In genomic region chr3:48184299-48184698, GRCh38 we compare ENCODE assay signal across 39 cellular contexts. TPM values are rescaled to one million over a fixed set of nuclear protein-coding genes. Genes with fewer than 3 reads are reported as not detected.
"Had no signal": no experiment of that assay in that cellular context is flagged by ENCODE, and none has a peak within 500 bp of the region (broad histone marks: within the 10 kb centered on the region; RNA-seq: fewer than 3 reads in every experiment).

No MANE protein-coding gene starts in this region.

- H3K9me3 Mint-ChIP-seq: activated B cell treated with CpG ODN at 0.5 μM for 24 hours; activated CD4-positive, alpha-beta memory T cell treated with anti-CD3 and anti-CD28 coated beads for 36 hours; activated naive CD4-positive, alpha-beta T cell treated with anti-CD3 and anti-CD28 coated beads, Interleukin-2, amount 50 U/mL, for 24 hours; activated naive CD8-positive, alpha-beta T cell treated with anti-CD3 and anti-CD28 coated beads, Interleukin-2, amount 10 ng/mL, durations not matched to agents 7 days and 5 days; activated T-cell treated with anti-CD3 and anti-CD28 coated beads, Interleukin-2, amount 50 U/mL, for 72 hours; activated T-helper 17 cell treated with anti-CD3 and anti-CD28 coated beads, Interleukin-2, amount 50 U/mL, for 72 hours had no signal

- H3K36me3 ChIP-seq: breast epithelium had no signal

- H3K9ac ChIP-seq: KMS-11 had no signal

- ATAC-seq: activated T-cell treated with anti-CD3 and anti-CD28 coated beads, Interleukin-2, amount 50 U/mL, for 72 hours; activated T-helper 17 cell treated with anti-CD3 and anti-CD28 coated beads, Interleukin-2, amount 50 U/mL, for 72 hours; PC-3 had no signal

- H3K4me3 ChIP-seq: ascending aorta, breast epithelium, Peyer's patch had no signal

- H3K9me3 ChIP-seq: ascending aorta, breast epithelium, Peyer's patch had no signal

- DNase-seq: activated B cell treated with CpG ODN at 0.5 μM for 24 hours; activated CD4-positive, alpha-beta memory T cell treated with anti-CD3 and anti-CD28 coated beads for 36 hours; activated CD4-positive, alpha-beta T cell treated with anti-CD3 and anti-CD28 coated beads for 4 hours; activated CD4-positive, alpha-beta T cell treated with anti-CD3 and anti-CD28 coated beads, Interleukin-2, amount 50 U/mL, for 1 hour; activated CD4-positive, CD25-positive, alpha-beta regulatory T cell treated with anti-CD3 and anti-CD28 coated beads, Interleukin-2, amount 50 U/mL, for 72 hours; activated gamma-delta T cell; activated naive CD4-positive, alpha-beta T cell treated with Interleukin-2 at 50 U/mL for 16 hours; activated naive CD8-positive, alpha-beta T cell treated with anti-CD3 and anti-CD28 coated beads, Interleukin-2, amount 10 ng/mL, durations not matched to agents 7 days and 5 days; activated T-cell treated with anti-CD3 and anti-CD28 coated beads, Interleukin-2, amount 50 U/mL, for 1 hour; activated T-cell treated with anti-CD3 and anti-CD28 coated beads, Interleukin-2, amount 50 U/mL, for 72 hours; amygdala; caudate nucleus; cerebellar nuclear complex; NCI-H1105; NCI-H1417 treated with DMSO at 0.1 percent for 48 hours; NCI-H187 treated with DMSO at 0.1 percent for 48 hours; NCI-H2081 treated with DMSO at 0.1 percent for 48 hours; NCI-H226; NCI-H446 treated with DMSO at 0.1 percent for 48 hours; NCI-H524; NCI-H69; NK-92 treated with Interleukin-12 subunit alpha and Interleukin-12 subunit beta, amount 100 ng/mL, for 24 hours; PC-3; Peyer's patch; RPMI8226; SHP77 treated with DMSO at 0.1 percent for 48 hours; SW 1271; T-helper 1 cell; T-helper 2 cell; T-helper 9 cell had no signal

- H3K27me3 Mint-ChIP-seq: activated naive CD8-positive, alpha-beta T cell treated with anti-CD3 and anti-CD28 coated beads, Interleukin-2, amount 10 ng/mL, durations not matched to agents 7 days and 5 days had no signal

- H3K27ac ChIP-seq: ascending aorta, breast epithelium, KMS-11, Peyer's patch had no signal

- H3K4me3 Mint-ChIP-seq: activated B cell treated with CpG ODN at 0.5 μM for 24 hours; activated CD4-positive, alpha-beta memory T cell treated with anti-CD3 and anti-CD28 coated beads for 36 hours; activated naive CD4-positive, alpha-beta T cell treated with anti-CD3 and anti-CD28 coated beads, Interleukin-2, amount 50 U/mL, for 24 hours; activated naive CD8-positive, alpha-beta T cell treated with anti-CD3 and anti-CD28 coated beads, Interleukin-2, amount 10 ng/mL, durations not matched to agents 7 days and 5 days; activated T-helper 17 cell treated with anti-CD3 and anti-CD28 coated beads, Interleukin-2, amount 50 U/mL, for 72 hours had no signal

- H3K27ac Mint-ChIP-seq: activated B cell treated with CpG ODN at 0.5 μM for 24 hours; activated CD4-positive, alpha-beta memory T cell treated with anti-CD3 and anti-CD28 coated beads for 36 hours; activated naive CD4-positive, alpha-beta T cell treated with anti-CD3 and anti-CD28 coated beads, Interleukin-2, amount 50 U/mL, for 24 hours; activated naive CD8-positive, alpha-beta T cell treated with anti-CD3 and anti-CD28 coated beads, Interleukin-2, amount 10 ng/mL, durations not matched to agents 7 days and 5 days; activated T-helper 17 cell treated with anti-CD3 and anti-CD28 coated beads, Interleukin-2, amount 50 U/mL, for 72 hours had no signal

- H3K4me1 ChIP-seq: breast epithelium had no signal

- H3K27me3 ChIP-seq: ascending aorta, breast epithelium, Peyer's patch had no signal

RNA-seq across cellular contexts. Expression of gene CDC25A, which starts 3.9 kb away (rescaled TPM):
- total RNA-seq: ascending aorta had no signal

RNA-seq across cellular contexts. Expression of gene CAMP, which starts 39.0 kb away (rescaled TPM):
- total RNA-seq: activated B cell treated with CpG ODN at 0.5 μM for 24 hours; activated CD4-positive, alpha-beta memory T cell treated with anti-CD3 and anti-CD28 coated beads for 36 hours; activated CD8-positive, alpha-beta memory T cell treated with anti-CD3 and anti-CD28 coated beads for 36 hours; activated naive CD8-positive, alpha-beta T cell treated with anti-CD3 and anti-CD28 coated beads, Interleukin-2, amount 10 ng/mL, durations not matched to agents 7 days and 5 days; activated T-cell treated with anti-CD3 and anti-CD28 coated beads, Interleukin-2, amount 50 U/mL, for 72 hours; activated T-helper 17 cell treated with anti-CD3 and anti-CD28 coated beads, Interleukin-2, amount 50 U/mL, for 72 hours; ascending aorta; LHCN-M2; M059J; PC-3; Peyer's patch; SK-MEL-5 had no signal
